ENCODE assay signal across 16 cellular contexts in genomic region chr12:62190081-62190480, GRCh38.
DNase-seq lines count a peak whose midpoint lies in the region; ATAC-seq, FAIRE-seq and TF ChIP-seq lines count a peak whose summit lies in the region.
"Had no signal": no experiment of that assay in that cellular context is flagged by ENCODE, and none has a peak within 500 bp of the region (broad histone marks: within the 10 kb centered on the region; RNA-seq: fewer than 3 reads in every experiment).

No MANE protein-coding gene starts in this region.

- no peaks in the 10 kb centered on the region for H4K20me1 ChIP-seq in astrocyte (ENCODE audit: insufficient read depth, low read length)

- peaks cover 5% of the 10 kb centered on the region for H3K4me1 Mint-ChIP-seq in astrocyte (ENCODE audit: low read depth, unreplicated experiment)

- no peaks in the 10 kb centered on the region for H3K79me2 ChIP-seq in astrocyte (ENCODE audit: insufficient read depth, low read length)

- 44 to 60% methylated on average over 13 of the region's 13 CpGs for WGBS in thyroid gland, 2 donors

- H3K4me1 ChIP-seq in A673 (ENCODE audit: insufficient read depth, low read length, poor library complexity, severe bottlenecking) (no peaks in the 10 kb centered on the region), ES-I3 (ENCODE audit: insufficient read depth, low read length) (no peaks in the 10 kb centered on the region; the same call in 1 of the 2 replicates), astrocyte (ENCODE audit: insufficient read depth, low read length) (peaks cover 16% of the 10 kb centered on the region), muscle layer of duodenum (ENCODE audit: control insufficient read depth in 1 of 2, insufficient read depth in 2 of 2, low read length in 2 of 2) (peaks cover 0 to 20% of the 10 kb centered on the region in 2 donors), thyroid gland (peaks cover 16 to 22% of the 10 kb centered on the region in 2 donors)

- no peak for FAIRE-seq in astrocyte (lab: Jason Lieb, UNC)
- FAIRE-seq: GM19239, RCC 7860 had no signal

- CTCF ChIA-PET in A673 (lab: Charles Lee) = no interaction called here

- no peaks in the 10 kb centered on the region for H3K36me3 ChIP-seq in A673 (ENCODE audit: insufficient read depth, low read length, poor library complexity, severe bottlenecking)
- no peaks in the 10 kb centered on the region for H3K36me3 ChIP-seq in ES-I3 (ENCODE audit: insufficient read depth, low read length)
- no peaks in the 10 kb centered on the region for H3K36me3 ChIP-seq in astrocyte (ENCODE audit: insufficient read depth, low read length)
- H3K36me3 ChIP-seq in muscle layer of duodenum (ENCODE audit: control insufficient read depth in 1 of 2, insufficient read depth in 2 of 2, low read length in 2 of 2) = no peaks in the 10 kb centered on the region
- no peaks in the 10 kb centered on the region for H3K36me3 ChIP-seq in thyroid gland

- POLR2A ChIA-PET in A673 (lab: Charles Lee; ENCODE audit: low non-redundant PET) = no interaction called here

- DNase-seq in A673 (ENCODE audit: low spot score) = no peak
- DNase-seq in astrocyte (ENCODE audit: low read depth) = no peak
- DNase-seq in NCI-H2196 treated with DMSO at 0.1 percent for 48 hours (lab: John Stamatoyannopoulos, UW; ENCODE audit: unreplicated experiment) = no peak
- DNase-seq in omental fat pad (ENCODE audit: low spot score) = no peak
- no peak for DNase-seq in thyroid gland
- DNase-seq: cerebellar nuclear complex, mesenchymal stem cell, NCI-H146, NCI-H524 treated with DMSO at 0.1 percent for 48 hours had no signal

- H3K36me3 Mint-ChIP-seq in astrocyte (ENCODE audit: low read depth, unreplicated experiment) = no peaks in the 10 kb centered on the region

- peak overlapping the region; percentile 56 for H3K4me3 ChIP-seq in A673 (ENCODE audit: low read depth, low read length, poor library complexity, severe bottlenecking)
- no peak overlapping the region for H3K4me3 ChIP-seq in astrocyte (ENCODE audit: insufficient read depth, low read depth, low read length)
- peak overlapping the region; percentile 62 to 86 for H3K4me3 ChIP-seq in muscle layer of duodenum (ENCODE audit: low read depth in 1 of 2, low read length in 2 of 2)
- H3K4me3 ChIP-seq in thyroid gland (replicated peaks in 1 of 3) = no peak overlapping the region

- intact Hi-C loops in A673 (cut with micrococcal nuclease; ENCODE audit: unreplicated experiment) = loop anchor here (5.0 kb wide), 4 partner anchors 63 to 1503 kb away; no protein-coding TSS in a partner anchor
- intact Hi-C loops in thyroid gland (cut with DNase I) = no loop called here

- H3K9me3 Mint-ChIP-seq in astrocyte (ENCODE audit: unreplicated experiment) = no peaks in the 10 kb centered on the region
- H3K9me3 Mint-ChIP-seq: T-helper 2 cell treated with Interferon-gamma antibody and Interleukin-4, amounts not matched to agents 5 μg/mL and 100 μg/mL, for 36 hours had no signal

- no peak overlapping the region for H3K4me3 Mint-ChIP-seq in astrocyte (ENCODE audit: unreplicated experiment)

- no peak for TF ChIP-seq CTCF in A673 (conservative IDR thresholded peaks at IDR 0.05; ENCODE audit: low read depth, low read length)
- no peak for TF ChIP-seq CTCF in astrocyte (IDR thresholded peaks at IDR 0.05; ENCODE audit: insufficient read depth, low read depth, low read length)
- no peak for TF ChIP-seq CTCF in omental fat pad (IDR thresholded peaks at IDR 0.05)
- TF ChIP-seq CTCF in thyroid gland (IDR thresholded peaks at IDR 0.05) = no peak

- BruUV-seq in A673 (replicated peaks; lab: Mats Ljungman, UMichigan) = no TSS peak

- H3K27me3 ChIP-seq in A673 (replicated peaks; ENCODE audit: insufficient read depth, low read depth, low read length, poor library complexity) = peaks cover 27% of the 10 kb centered on the region
- H3K27me3 ChIP-seq in astrocyte (ENCODE audit: insufficient read depth, low read length) = peaks cover 36% of the 10 kb centered on the region
- peaks cover 21% of the 10 kb centered on the region for H3K27me3 ChIP-seq in muscle layer of duodenum (ENCODE audit: low read depth, low read length)
- H3K27me3 ChIP-seq in thyroid gland = peaks cover 4% of the 10 kb centered on the region

- peak overlapping the region; percentile 86 for H3K4me2 ChIP-seq in astrocyte (ENCODE audit: low read length)
- H3K4me2 ChIP-seq: KMS-11 had no signal

- H3K27ac Mint-ChIP-seq in astrocyte (ENCODE audit: unreplicated experiment) = no peak overlapping the region
- H3K27ac Mint-ChIP-seq: T-helper 2 cell treated with Interferon-gamma antibody and Interleukin-4, amounts not matched to agents 5 μg/mL and 100 μg/mL, for 36 hours had no signal

- H3K9me3 ChIP-seq in A673 (ENCODE audit: low read depth, low read length, poor library complexity, severe bottlenecking) = no peaks in the 10 kb centered on the region
- no peaks in the 10 kb centered on the region for H3K9me3 ChIP-seq in ES-I3 (ENCODE audit: control insufficient read depth, insufficient read depth, low read length)
- H3K9me3 ChIP-seq in astrocyte (ENCODE audit: insufficient read depth, low read depth, low read length) = no peaks in the 10 kb centered on the region
- H3K9me3 ChIP-seq in muscle layer of duodenum (ENCODE audit: control insufficient read depth in 1 of 2, low read length in 2 of 2) = no peaks in the 10 kb centered on the region
- H3K9me3 ChIP-seq in thyroid gland = no peaks in the 10 kb centered on the region

- H3K9ac ChIP-seq in ES-I3 (ENCODE audit: low read depth, low read length) = peak overlapping the region; percentile 59; the same call in 1 of the 2 replicates
- no peak overlapping the region for H3K9ac ChIP-seq in astrocyte (ENCODE audit: low read length)
- H3K9ac ChIP-seq: KMS-11 had no signal

- peaks cover 25% of the 10 kb centered on the region for H3K27me3 Mint-ChIP-seq in astrocyte (ENCODE audit: low read depth, unreplicated experiment)

- no peak overlapping the region for H3K27ac ChIP-seq in A673 (ENCODE audit: low read depth, low read length, poor library complexity, severe bottlenecking)
- H3K27ac ChIP-seq in astrocyte (ENCODE audit: low read depth, low read length) = no peak overlapping the region
- H3K27ac ChIP-seq in muscle layer of duodenum (ENCODE audit: low read length) = no peak overlapping the region
- no peak overlapping the region for H3K27ac ChIP-seq in thyroid gland
- H3K27ac ChIP-seq: KMS-11 had no signal

- H2AFZ ChIP-seq in astrocyte (ENCODE audit: low read depth, low read length) = no peak overlapping the region

- no peak for TF ChIP-seq POLR2A in thyroid gland (IDR thresholded peaks at IDR 0.05)

- ATAC-seq in HG03196 (IDR thresholded peaks at IDR 0.05; ENCODE audit: unreplicated experiment) = no peak
- ATAC-seq in omental fat pad (ENCODE audit: low FRiP score) = no peak

Comparison
In these comparisons a context has a peak if more than half of its experiments do, and no peak if none do; other contexts are left out.
1. H3K4me3 ChIP-seq: peak in A673 (single experiment) and muscle layer of duodenum (2 of 2); none in astrocyte (single experiment) and thyroid gland (0 of 3).